ENCODE assay signal across 1 cellular context in the genomic region with DNA sequence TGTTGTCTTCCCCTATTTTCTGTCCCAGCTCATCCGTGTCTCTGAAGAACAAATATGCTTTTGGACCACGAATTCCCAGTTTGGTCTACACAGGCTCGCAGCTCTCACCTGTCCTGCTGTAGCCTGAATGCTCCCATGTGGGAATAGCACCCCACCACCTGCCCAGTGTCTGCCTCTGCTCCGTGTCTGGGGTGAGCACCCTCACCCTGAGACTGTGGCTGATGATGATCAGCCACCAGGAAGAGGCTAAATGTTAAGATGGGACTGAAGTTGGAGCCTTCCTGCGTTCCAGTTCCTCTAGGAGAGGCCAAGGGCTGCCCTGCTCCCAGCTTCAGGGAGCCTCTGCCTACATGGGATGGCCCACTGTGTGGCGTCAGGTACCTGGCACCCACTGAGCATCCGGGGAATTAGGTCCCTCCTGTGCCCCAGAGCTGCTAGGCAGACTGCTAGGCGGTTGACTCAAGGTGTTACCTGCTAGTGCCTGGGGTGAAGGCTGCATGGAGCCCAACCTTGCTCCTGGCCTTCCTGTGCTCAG.
TF ChIP-seq lines count a peak whose summit lies in the region.

No MANE protein-coding gene starts in this region.

TF ChIP-seq in SK-N-SH, 30 proteins besides CTCF, POLR2A, EP300 and RAD21:
- no peak for TF ChIP-seq FOSL2 (IDR thresholded peaks at IDR 0.05; ENCODE audit: borderline replicate concordance, low read depth)
- TF ChIP-seq MXI1 (IDR thresholded peaks at IDR 0.05; ENCODE audit: low read depth, low read length), result no peak
- no peak for TF ChIP-seq YY1 (IDR thresholded peaks at IDR 0.05; ENCODE audit: low read depth)
- no peak for TF ChIP-seq CHD2 (IDR thresholded peaks at IDR 0.05; ENCODE audit: low read length, partially characterized antibody)
- TF ChIP-seq, protein P1, sequence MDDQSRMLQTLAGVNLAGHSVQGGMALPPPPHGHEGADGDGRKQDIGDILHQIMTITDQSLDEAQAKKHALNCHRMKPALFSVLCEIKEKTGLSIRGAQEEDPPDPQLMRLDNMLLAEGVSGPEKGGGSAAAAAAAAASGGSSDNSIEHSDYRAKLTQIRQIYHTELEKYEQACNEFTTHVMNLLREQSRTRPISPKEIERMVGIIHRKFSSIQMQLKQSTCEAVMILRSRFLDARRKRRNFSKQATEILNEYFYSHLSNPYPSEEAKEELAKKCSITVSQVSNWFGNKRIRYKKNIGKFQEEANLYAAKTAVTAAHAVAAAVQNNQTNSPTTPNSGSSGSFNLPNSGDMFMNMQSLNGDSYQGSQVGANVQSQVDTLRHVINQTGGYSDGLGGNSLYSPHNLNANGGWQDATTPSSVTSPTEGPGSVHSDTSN (IDR thresholded peaks at IDR 0.05), result no peak
- TF ChIP-seq POLR2AphosphoS5 (IDR thresholded peaks at IDR 0.05; ENCODE audit: low read depth, low read length), result no peak
